Comparison of ENCODE assay signal across 16 cellular contexts in the genomic region with DNA sequence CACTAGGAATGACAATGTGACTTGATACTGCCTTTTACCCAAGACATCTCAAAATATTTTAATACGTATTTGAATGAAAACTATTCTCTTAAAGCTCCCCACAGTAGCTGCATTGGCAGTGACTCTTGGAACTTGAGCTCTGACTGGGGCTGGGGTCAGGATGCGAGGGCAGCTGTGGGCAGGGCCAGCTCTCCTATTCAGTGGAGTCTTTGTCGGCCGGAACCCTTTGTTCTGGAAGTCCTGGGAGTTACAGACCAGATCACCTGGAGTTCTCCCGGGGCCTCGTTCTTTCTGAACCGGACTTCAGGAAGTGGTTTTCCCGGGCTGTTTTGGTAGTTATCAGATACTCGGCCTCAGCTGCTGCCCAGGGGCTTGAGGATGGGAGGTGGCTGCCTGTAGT.
DNase-seq lines count a peak whose midpoint lies in the region; ATAC-seq and TF ChIP-seq lines count a peak whose summit lies in the region.
"Had no signal": no experiment of that assay in that cellular context is flagged by ENCODE, and none has a peak within 500 bp of the region (broad histone marks: within the 10 kb centered on the region; RNA-seq: fewer than 3 reads in every experiment).

No MANE protein-coding gene starts in this region.

- H3K27me3 ChIP-seq in HL-60 (ENCODE audit: insufficient read depth, poor library complexity, severe bottlenecking): no peaks in the 10 kb centered on the region
- H3K27me3 ChIP-seq in effector memory CD4-positive, alpha-beta T cell (replicated peaks; ENCODE audit: control insufficient read depth, insufficient read depth, low read length, poor library complexity, severe bottlenecking): no peaks in the 10 kb centered on the region

- no peaks in the 10 kb centered on the region for H3K9me3 ChIP-seq in T-helper 17 cell (ENCODE audit: control insufficient read depth, low read length, poor library complexity, severe bottlenecking)
- no peaks in the 10 kb centered on the region for H3K9me3 ChIP-seq in effector memory CD4-positive, alpha-beta T cell (ENCODE audit: control insufficient read depth, low read length)
- H3K9me3 ChIP-seq: HAP-1 had no signal

- H3K4me1 ChIP-seq in effector memory CD4-positive, alpha-beta T cell (ENCODE audit: control insufficient read depth, insufficient read depth, low read length, poor library complexity, severe bottlenecking): no peaks in the 10 kb centered on the region
- H3K4me1 ChIP-seq: HAP-1 had no signal

- H3K4me1 Mint-ChIP-seq in T-helper 17 cell (no peaks in the 10 kb centered on the region), mesothelial cell of epicardium (peaks cover 10% of the 10 kb centered on the region), type B pancreatic cell (ENCODE audit: unreplicated experiment) (peaks cover 25% of the 10 kb centered on the region)
- H3K4me1 Mint-ChIP-seq: CD4-positive, alpha-beta memory T cell had no signal

- H3K27me3 Mint-ChIP-seq in T-helper 17 cell (no peaks in the 10 kb centered on the region), mesothelial cell of epicardium (ENCODE audit: low read depth) (no peaks in the 10 kb centered on the region), type B pancreatic cell (peaks cover 3% of the 10 kb centered on the region)
- H3K27me3 Mint-ChIP-seq: CD4-positive, alpha-beta memory T cell had no signal

- no peaks in the 10 kb centered on the region for H3K36me3 Mint-ChIP-seq in T-helper 17 cell (ENCODE audit: low read depth)
- no peaks in the 10 kb centered on the region for H3K36me3 Mint-ChIP-seq in mesothelial cell of epicardium
- H3K36me3 Mint-ChIP-seq in type B pancreatic cell: no peaks in the 10 kb centered on the region

- H3K9me3 Mint-ChIP-seq in mesothelial cell of epicardium: no peaks in the 10 kb centered on the region
- no peaks in the 10 kb centered on the region for H3K9me3 Mint-ChIP-seq in type B pancreatic cell

- H3K4me3 ChIP-seq in HL-60 (replicated peaks; ENCODE audit: insufficient read depth, low read length): no peak overlapping the region
- no peak overlapping the region for H3K4me3 ChIP-seq in effector memory CD4-positive, alpha-beta T cell (ENCODE audit: insufficient read depth, low read depth, low read length, poor library complexity, severe bottlenecking)
- H3K4me3 ChIP-seq: HAP-1 had no signal

- no peaks in the 10 kb centered on the region for H3K36me3 ChIP-seq in effector memory CD4-positive, alpha-beta T cell (ENCODE audit: control insufficient read depth, insufficient read depth, low read length)
- H3K36me3 ChIP-seq: HAP-1 had no signal

- TF ChIP-seq CTCF in HL-60 (IDR thresholded peaks at IDR 0.05; ENCODE audit: insufficient read depth, low read length) (no peak), mesothelial cell of epicardium (IDR thresholded peaks at IDR 0.05; ENCODE audit: unreplicated experiment) (no peak), type B pancreatic cell (conservative IDR thresholded peaks at IDR 0.05) (no peak)

- ATAC-seq in T-helper 17 cell (no peak), HG03442 (IDR thresholded peaks at IDR 0.05; ENCODE audit: unreplicated experiment) (no peak)
- ATAC-seq: PC-3 had no signal

- no peak for DNase-seq in HL-60 (ENCODE audit: low read depth in 1 of 2, low spot score in 1 of 2)
- DNase-seq in T-helper 17 cell: no peak
- no peak for DNase-seq in mesothelial cell of epicardium (ENCODE audit: low spot score in 2 of 2, unreplicated experiment in 2 of 2)
- DNase-seq in type B pancreatic cell (ENCODE audit: extremely low spot score, unreplicated experiment): no peak
- DNase-seq in effector memory CD4-positive, alpha-beta T cell: no peak
- no peak for DNase-seq in activated CD4-positive, alpha-beta T cell treated with anti-CD3 and anti-CD28 coated beads, Interleukin-2, amount 50 U/mL, for 1 hour
- DNase-seq: Calu3; CD4-positive, alpha-beta memory T cell; DMS53; NCI-H1417; NCI-H1930; NCI-H2171; NCI-H446; PC-3 had no signal

- H3K27ac Mint-ChIP-seq in T-helper 17 cell (peak overlapping the region; percentile 37), mesothelial cell of epicardium (peak overlapping the region; percentile 25), type B pancreatic cell (peak overlapping the region; percentile 0)

- no peak overlapping the region for H3K4me3 Mint-ChIP-seq in T-helper 17 cell
- no peak overlapping the region for H3K4me3 Mint-ChIP-seq in mesothelial cell of epicardium
- no peak overlapping the region for H3K4me3 Mint-ChIP-seq in type B pancreatic cell
- H3K4me3 Mint-ChIP-seq: CD4-positive, alpha-beta memory T cell had no signal

- H3K27ac ChIP-seq in HL-60 (replicated peaks): peak overlapping the region; percentile 21; the same call in 1 of the 2 replicates
- no peak overlapping the region for H3K27ac ChIP-seq in effector memory CD4-positive, alpha-beta T cell (ENCODE audit: insufficient read depth, low read length, poor library complexity, severe bottlenecking)
